ENCODE assay signal across 1 cellular context in genomic region chr11:1763796-1764661, GRCh38.
TF ChIP-seq lines count a peak whose summit lies in the region.

Gene CTSD, minus strand, starts transcription at chr11:1763927. Its CDS starts 68 bp downstream, at chr11:1763859.

TF ChIP-seq in HepG2, 621 proteins besides CTCF, POLR2A, EP300 and RAD21 (continued from another document and continues in another):
- TF ChIP-seq, protein P1, sequence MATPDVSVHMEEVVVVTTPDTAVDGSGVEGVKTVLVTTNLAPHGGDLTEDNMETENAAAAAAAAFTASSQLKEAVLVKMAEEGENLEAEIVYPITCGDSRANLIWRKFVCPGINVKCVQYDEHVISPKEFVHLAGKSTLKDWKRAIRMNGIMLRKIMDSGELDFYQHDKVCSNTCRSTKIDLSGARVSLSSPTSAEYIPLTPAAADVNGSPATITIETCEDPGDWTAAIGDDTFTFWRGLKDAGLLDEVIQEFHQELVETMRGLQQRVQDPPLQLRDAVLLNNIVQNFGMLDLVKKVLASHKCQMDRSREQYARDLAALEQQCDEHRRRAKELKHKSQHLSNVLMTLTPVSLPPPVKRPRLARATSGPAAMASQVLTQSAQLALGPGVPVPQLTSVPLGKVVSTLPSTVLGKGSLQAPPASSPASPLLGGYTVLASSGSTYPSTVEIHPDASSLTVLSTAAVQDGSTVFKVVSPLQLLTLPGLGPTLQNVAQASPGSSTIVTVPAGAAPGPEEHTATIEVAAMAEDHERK (CRISPR knock-in tag; IDR thresholded peaks at IDR 0.05; ENCODE audit: low read depth) = 0 out of 2 replicates have a peak, but pooled peaks have one; percentile 32
- TF ChIP-seq SP1 (IDR thresholded peaks at IDR 0.05) = no peak
- TF ChIP-seq SP1 (CRISPR knock-in tag; IDR thresholded peaks at IDR 0.05) = peak; percentile 48; the same call in 1 of the 2 replicates
- TF ChIP-seq AGO2 (optimal IDR thresholded peaks at IDR 0.05; ENCODE audit: low read depth, low read length) = peak; percentile 30
- TF ChIP-seq, protein P2, sequence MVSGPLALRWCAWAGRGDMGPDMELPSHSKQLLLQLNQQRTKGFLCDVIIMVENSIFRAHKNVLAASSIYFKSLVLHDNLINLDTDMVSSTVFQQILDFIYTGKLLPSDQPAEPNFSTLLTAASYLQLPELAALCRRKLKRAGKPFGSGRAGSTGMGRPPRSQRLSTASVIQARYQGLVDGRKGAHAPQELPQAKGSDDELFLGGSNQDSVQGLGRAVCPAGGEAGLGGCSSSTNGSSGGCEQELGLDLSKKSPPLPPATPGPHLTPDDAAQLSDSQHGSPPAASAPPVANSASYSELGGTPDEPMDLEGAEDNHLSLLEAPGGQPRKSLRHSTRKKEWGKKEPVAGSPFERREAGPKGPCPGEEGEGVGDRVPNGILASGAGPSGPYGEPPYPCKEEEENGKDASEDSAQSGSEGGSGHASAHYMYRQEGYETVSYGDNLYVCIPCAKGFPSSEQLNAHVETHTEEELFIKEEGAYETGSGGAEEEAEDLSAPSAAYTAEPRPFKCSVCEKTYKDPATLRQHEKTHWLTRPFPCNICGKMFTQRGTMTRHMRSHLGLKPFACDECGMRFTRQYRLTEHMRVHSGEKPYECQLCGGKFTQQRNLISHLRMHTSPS (CRISPR knock-in tag; IDR thresholded peaks at IDR 0.05; ENCODE audit: low read depth) = no peak
- TF ChIP-seq EEA1 (CRISPR knock-in tag; IDR thresholded peaks at IDR 0.05; ENCODE audit: borderline replicate concordance) = peak; percentile 45; the same call in 1 of the 2 replicates
- TF ChIP-seq, protein P3, sequence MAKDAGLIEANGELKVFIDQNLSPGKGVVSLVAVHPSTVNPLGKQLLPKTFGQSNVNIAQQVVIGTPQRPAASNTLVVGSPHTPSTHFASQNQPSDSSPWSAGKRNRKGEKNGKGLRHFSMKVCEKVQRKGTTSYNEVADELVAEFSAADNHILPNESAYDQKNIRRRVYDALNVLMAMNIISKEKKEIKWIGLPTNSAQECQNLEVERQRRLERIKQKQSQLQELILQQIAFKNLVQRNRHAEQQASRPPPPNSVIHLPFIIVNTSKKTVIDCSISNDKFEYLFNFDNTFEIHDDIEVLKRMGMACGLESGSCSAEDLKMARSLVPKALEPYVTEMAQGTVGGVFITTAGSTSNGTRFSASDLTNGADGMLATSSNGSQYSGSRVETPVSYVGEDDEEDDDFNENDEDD (CRISPR knock-in tag; IDR thresholded peaks at IDR 0.05; ENCODE audit: borderline replicate concordance) = peak; percentile 60; the same call in 1 of the 2 replicates
- TF ChIP-seq LCORL (IDR thresholded peaks at IDR 0.05) = no peak
- TF ChIP-seq LCORL (CRISPR knock-in tag; IDR thresholded peaks at IDR 0.05) = no peak
- TF ChIP-seq, protein P4, sequence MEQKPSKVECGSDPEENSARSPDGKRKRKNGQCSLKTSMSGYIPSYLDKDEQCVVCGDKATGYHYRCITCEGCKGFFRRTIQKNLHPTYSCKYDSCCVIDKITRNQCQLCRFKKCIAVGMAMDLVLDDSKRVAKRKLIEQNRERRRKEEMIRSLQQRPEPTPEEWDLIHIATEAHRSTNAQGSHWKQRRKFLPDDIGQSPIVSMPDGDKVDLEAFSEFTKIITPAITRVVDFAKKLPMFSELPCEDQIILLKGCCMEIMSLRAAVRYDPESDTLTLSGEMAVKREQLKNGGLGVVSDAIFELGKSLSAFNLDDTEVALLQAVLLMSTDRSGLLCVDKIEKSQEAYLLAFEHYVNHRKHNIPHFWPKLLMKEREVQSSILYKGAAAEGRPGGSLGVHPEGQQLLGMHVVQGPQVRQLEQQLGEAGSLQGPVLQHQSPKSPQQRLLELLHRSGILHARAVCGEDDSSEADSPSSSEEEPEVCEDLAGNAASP (CRISPR knock-in tag; IDR thresholded peaks at IDR 0.05; ENCODE audit: borderline replicate concordance) = peak; percentile 35; the same call in 1 of the 2 replicates
- TF ChIP-seq, protein P5, sequence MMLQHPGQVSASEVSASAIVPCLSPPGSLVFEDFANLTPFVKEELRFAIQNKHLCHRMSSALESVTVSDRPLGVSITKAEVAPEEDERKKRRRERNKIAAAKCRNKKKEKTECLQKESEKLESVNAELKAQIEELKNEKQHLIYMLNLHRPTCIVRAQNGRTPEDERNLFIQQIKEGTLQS (CRISPR knock-in tag; IDR thresholded peaks at IDR 0.05) = 0 out of 2 replicates have a peak, but pooled peaks have one; percentile 9
- peak; percentile 43; the same call in 1 of the 2 replicates for TF ChIP-seq ZNF788 (CRISPR knock-in tag; IDR thresholded peaks at IDR 0.05; ENCODE audit: borderline replicate concordance)
- TF ChIP-seq ZNF558 (CRISPR knock-in tag; IDR thresholded peaks at IDR 0.05; ENCODE audit: borderline replicate concordance) = peak; percentile 80; the same call in 1 of the 2 replicates
- TF ChIP-seq ZNF768 (CRISPR knock-in tag; IDR thresholded peaks at IDR 0.05) = peak; percentile 41; the same call in 1 of the 2 replicates
- TF ChIP-seq HOXA3 (CRISPR knock-in tag; IDR thresholded peaks at IDR 0.05) = peak; percentile 58; the same call in 1 of the 2 replicates
- TF ChIP-seq CBX2 (IDR thresholded peaks at IDR 0.05; ENCODE audit: low read depth, low read length) = no peak
- 0 out of 2 replicates have a peak, but pooled peaks have one; percentile 73 for TF ChIP-seq CBX2 (CRISPR knock-in tag; IDR thresholded peaks at IDR 0.05; ENCODE audit: low read depth)
- peak; percentile 47; the same call in 1 of the 2 replicates for TF ChIP-seq POLR2AphosphoS5 (IDR thresholded peaks at IDR 0.05; ENCODE audit: low read depth, low read length)
- TF ChIP-seq ZBTB38 (CRISPR knock-in tag; IDR thresholded peaks at IDR 0.05) = no peak
- TF ChIP-seq ZNF746 (CRISPR knock-in tag; IDR thresholded peaks at IDR 0.05) = no peak
- peak; percentile 90 for TF ChIP-seq MAX (IDR thresholded peaks at IDR 0.05)
- peak; percentile 29; the same call in 1 of the 2 replicates for TF ChIP-seq ZSCAN25 (CRISPR knock-in tag; IDR thresholded peaks at IDR 0.05)
- TF ChIP-seq ZSCAN31 (CRISPR knock-in tag; IDR thresholded peaks at IDR 0.05; ENCODE audit: low read depth) = peak; percentile 50
- TF ChIP-seq ZNF75D (CRISPR knock-in tag; IDR thresholded peaks at IDR 0.05; ENCODE audit: borderline replicate concordance) = no peak
- TF ChIP-seq NRL (CRISPR knock-in tag; IDR thresholded peaks at IDR 0.05; ENCODE audit: borderline replicate concordance) = peak; percentile 24; the same call in 1 of the 2 replicates
- TF ChIP-seq HDAC1 (CRISPR knock-in tag; IDR thresholded peaks at IDR 0.05) = peak; percentile 89
- TF ChIP-seq TGIF2 (CRISPR knock-in tag; IDR thresholded peaks at IDR 0.05) = peak; percentile 51; the same call in 1 of the 2 replicates
- no peak for TF ChIP-seq MEIS2 (CRISPR knock-in tag; IDR thresholded peaks at IDR 0.05)
- TF ChIP-seq HOXD1 (CRISPR knock-in tag; IDR thresholded peaks at IDR 0.05) = 0 out of 2 replicates have a peak, but pooled peaks have one; percentile 63
- TF ChIP-seq ZNF616 (CRISPR knock-in tag; IDR thresholded peaks at IDR 0.05; ENCODE audit: low read depth) = peak; percentile 81
- 0 out of 2 replicates have a peak, but pooled peaks have one; percentile 71 for TF ChIP-seq ZNF703 (CRISPR knock-in tag; IDR thresholded peaks at IDR 0.05; ENCODE audit: borderline replicate concordance)
- TF ChIP-seq GABPB1 (CRISPR knock-in tag; IDR thresholded peaks at IDR 0.05) = peak; percentile 46; the same call in 1 of the 2 replicates
- TF ChIP-seq ZFY (CRISPR knock-in tag; IDR thresholded peaks at IDR 0.05) = peak; percentile 72
- TF ChIP-seq BORCS8-MEF2B (CRISPR knock-in tag; IDR thresholded peaks at IDR 0.05) = peak; percentile 29; the same call in 1 of the 2 replicates
- TF ChIP-seq MED13 (CRISPR knock-in tag; IDR thresholded peaks at IDR 0.05) = peak; percentile 47; the same call in 1 of the 2 replicates
- TF ChIP-seq NR3C1 (CRISPR knock-in tag; IDR thresholded peaks at IDR 0.05) = no peak
- 0 out of 2 replicates have a peak, but pooled peaks have one; percentile 30 for TF ChIP-seq HIVEP1 (CRISPR knock-in tag; IDR thresholded peaks at IDR 0.05)
- TF ChIP-seq ZNF431 (CRISPR knock-in tag; IDR thresholded peaks at IDR 0.05; ENCODE audit: borderline replicate concordance, low read depth) = 0 out of 2 replicates have a peak, but pooled peaks have one; percentile 35
- TF ChIP-seq, protein P6, sequence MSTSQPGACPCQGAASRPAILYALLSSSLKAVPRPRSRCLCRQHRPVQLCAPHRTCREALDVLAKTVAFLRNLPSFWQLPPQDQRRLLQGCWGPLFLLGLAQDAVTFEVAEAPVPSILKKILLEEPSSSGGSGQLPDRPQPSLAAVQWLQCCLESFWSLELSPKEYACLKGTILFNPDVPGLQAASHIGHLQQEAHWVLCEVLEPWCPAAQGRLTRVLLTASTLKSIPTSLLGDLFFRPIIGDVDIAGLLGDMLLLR (CRISPR knock-in tag; IDR thresholded peaks at IDR 0.05) = 0 out of 2 replicates have a peak, but pooled peaks have one; percentile 46
- TF ChIP-seq, protein P7, sequence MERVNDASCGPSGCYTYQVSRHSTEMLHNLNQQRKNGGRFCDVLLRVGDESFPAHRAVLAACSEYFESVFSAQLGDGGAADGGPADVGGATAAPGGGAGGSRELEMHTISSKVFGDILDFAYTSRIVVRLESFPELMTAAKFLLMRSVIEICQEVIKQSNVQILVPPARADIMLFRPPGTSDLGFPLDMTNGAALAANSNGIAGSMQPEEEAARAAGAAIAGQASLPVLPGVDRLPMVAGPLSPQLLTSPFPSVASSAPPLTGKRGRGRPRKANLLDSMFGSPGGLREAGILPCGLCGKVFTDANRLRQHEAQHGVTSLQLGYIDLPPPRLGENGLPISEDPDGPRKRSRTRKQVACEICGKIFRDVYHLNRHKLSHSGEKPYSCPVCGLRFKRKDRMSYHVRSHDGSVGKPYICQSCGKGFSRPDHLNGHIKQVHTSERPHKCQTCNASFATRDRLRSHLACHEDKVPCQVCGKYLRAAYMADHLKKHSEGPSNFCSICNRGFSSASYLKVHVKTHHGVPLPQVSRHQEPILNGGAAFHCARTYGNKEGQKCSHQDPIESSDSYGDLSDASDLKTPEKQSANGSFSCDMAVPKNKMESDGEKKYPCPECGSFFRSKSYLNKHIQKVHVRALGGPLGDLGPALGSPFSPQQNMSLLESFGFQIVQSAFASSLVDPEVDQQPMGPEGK (CRISPR knock-in tag; IDR thresholded peaks at IDR 0.05) = no peak
- TF ChIP-seq, protein P8, sequence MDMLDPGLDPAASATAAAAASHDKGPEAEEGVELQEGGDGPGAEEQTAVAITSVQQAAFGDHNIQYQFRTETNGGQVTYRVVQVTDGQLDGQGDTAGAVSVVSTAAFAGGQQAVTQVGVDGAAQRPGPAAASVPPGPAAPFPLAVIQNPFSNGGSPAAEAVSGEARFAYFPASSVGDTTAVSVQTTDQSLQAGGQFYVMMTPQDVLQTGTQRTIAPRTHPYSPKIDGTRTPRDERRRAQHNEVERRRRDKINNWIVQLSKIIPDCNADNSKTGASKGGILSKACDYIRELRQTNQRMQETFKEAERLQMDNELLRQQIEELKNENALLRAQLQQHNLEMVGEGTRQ (IDR thresholded peaks at IDR 0.05; ENCODE audit: low read depth, low read length) = peak; percentile 93
- TF ChIP-seq, protein P8 (CRISPR knock-in tag; IDR thresholded peaks at IDR 0.05; ENCODE audit: borderline replicate concordance) = peak; percentile 55; the same call in 1 of the 2 replicates
- peak; percentile 79; the same call in 1 of the 2 replicates for TF ChIP-seq FOXK1 (CRISPR knock-in tag; IDR thresholded peaks at IDR 0.05; ENCODE audit: borderline replicate concordance, low read depth)
- TF ChIP-seq MYNN (CRISPR knock-in tag; IDR thresholded peaks at IDR 0.05; ENCODE audit: low read depth) = no peak
- TF ChIP-seq CREB1 (IDR thresholded peaks at IDR 0.05) = peak; percentile 49; the same call in 1 of the 2 replicates
- TF ChIP-seq CREB1 (CRISPR knock-in tag; IDR thresholded peaks at IDR 0.05) = no peak
- TF ChIP-seq TEAD3 (CRISPR knock-in tag; optimal IDR thresholded peaks at IDR 0.05; ENCODE audit: borderline replicate concordance) = peak; percentile 29
- TF ChIP-seq ZNF562 (CRISPR knock-in tag; IDR thresholded peaks at IDR 0.05; ENCODE audit: borderline replicate concordance) = no peak
- no peak for TF ChIP-seq RFXANK (CRISPR knock-in tag; IDR thresholded peaks at IDR 0.05)
- 0 out of 2 replicates have a peak, but pooled peaks have one; percentile 37 for TF ChIP-seq ZNF770 (CRISPR knock-in tag; IDR thresholded peaks at IDR 0.05)
- TF ChIP-seq, protein P9, sequence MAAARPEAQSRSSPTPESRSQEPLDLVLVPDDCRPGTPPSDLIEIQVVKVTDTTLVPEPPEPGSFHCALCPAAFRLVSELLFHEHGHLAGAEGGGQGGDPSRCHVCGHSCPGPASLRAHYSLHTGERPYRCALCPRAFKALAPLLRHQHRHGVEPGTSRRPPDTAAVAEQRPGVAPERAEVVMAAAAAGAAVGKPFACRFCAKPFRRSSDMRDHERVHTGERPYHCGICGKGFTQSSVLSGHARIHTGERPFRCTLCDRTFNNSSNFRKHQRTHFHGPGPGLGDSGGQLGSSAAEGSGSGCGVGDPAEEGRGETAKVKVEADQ (CRISPR knock-in tag; IDR thresholded peaks at IDR 0.05; ENCODE audit: borderline replicate concordance) = 0 out of 2 replicates have a peak, but pooled peaks have one; percentile 66
- TF ChIP-seq SPEN (CRISPR knock-in tag; IDR thresholded peaks at IDR 0.05; ENCODE audit: low read depth) = peak; percentile 91
- 0 out of 2 replicates have a peak, but pooled peaks have one; percentile 47 for TF ChIP-seq FOXA3 (CRISPR knock-in tag; IDR thresholded peaks at IDR 0.05)
- TF ChIP-seq MLX (CRISPR knock-in tag; IDR thresholded peaks at IDR 0.05) = no peak
